8 cellular contexts compared by ENCODE assay signal in the genomic region with DNA sequence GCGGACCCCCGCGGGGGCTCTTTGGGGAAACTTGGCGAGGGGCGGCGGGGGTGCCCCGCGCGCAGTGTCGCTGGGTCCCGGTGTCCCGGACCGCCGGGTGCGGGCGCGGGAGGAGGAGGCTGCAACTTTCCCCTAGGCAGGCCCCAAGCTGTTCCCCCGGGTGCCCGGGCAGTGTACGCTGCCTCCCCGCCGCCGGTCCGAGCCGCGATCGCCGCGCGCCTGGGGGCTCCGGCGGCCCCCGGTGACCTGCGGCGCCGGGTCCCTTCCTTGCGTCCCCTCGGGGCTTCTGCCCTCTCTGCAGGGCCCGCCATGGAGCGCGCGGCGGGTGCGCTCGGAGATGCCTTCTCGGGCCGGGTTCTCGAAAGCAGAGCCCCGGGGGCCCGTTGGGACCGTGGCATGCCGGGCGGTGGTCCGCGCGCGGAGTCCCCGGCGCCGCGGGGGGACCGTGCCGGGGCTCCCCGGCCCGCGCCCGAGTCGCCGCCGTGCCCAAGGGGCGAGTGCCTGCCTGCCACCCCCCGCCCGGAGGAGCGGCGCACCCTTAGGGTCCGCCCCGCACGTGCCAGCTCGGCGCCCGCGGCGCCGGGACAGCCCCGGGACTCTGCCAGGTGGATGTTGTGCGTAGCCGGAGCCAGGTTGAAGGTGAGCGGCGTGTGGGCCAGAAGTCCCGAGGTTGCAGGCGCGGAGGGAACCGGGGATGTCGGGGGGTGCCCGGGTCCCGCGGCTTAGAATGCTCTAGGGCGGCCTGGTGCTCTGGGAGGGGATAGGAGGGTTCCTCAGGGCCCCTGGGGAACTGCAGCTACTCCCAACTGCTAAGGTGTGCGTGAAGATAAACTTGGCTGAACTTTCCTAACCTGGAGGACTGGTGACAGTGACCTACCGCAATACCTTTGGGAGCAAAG. TPM values are rescaled to one million over a fixed set of nuclear protein-coding genes. Genes with fewer than 3 reads are reported as not detected.
DNase-seq lines count a peak whose midpoint lies in the region; ATAC-seq and TF ChIP-seq lines count a peak whose summit lies in the region.

A gene with protein sequence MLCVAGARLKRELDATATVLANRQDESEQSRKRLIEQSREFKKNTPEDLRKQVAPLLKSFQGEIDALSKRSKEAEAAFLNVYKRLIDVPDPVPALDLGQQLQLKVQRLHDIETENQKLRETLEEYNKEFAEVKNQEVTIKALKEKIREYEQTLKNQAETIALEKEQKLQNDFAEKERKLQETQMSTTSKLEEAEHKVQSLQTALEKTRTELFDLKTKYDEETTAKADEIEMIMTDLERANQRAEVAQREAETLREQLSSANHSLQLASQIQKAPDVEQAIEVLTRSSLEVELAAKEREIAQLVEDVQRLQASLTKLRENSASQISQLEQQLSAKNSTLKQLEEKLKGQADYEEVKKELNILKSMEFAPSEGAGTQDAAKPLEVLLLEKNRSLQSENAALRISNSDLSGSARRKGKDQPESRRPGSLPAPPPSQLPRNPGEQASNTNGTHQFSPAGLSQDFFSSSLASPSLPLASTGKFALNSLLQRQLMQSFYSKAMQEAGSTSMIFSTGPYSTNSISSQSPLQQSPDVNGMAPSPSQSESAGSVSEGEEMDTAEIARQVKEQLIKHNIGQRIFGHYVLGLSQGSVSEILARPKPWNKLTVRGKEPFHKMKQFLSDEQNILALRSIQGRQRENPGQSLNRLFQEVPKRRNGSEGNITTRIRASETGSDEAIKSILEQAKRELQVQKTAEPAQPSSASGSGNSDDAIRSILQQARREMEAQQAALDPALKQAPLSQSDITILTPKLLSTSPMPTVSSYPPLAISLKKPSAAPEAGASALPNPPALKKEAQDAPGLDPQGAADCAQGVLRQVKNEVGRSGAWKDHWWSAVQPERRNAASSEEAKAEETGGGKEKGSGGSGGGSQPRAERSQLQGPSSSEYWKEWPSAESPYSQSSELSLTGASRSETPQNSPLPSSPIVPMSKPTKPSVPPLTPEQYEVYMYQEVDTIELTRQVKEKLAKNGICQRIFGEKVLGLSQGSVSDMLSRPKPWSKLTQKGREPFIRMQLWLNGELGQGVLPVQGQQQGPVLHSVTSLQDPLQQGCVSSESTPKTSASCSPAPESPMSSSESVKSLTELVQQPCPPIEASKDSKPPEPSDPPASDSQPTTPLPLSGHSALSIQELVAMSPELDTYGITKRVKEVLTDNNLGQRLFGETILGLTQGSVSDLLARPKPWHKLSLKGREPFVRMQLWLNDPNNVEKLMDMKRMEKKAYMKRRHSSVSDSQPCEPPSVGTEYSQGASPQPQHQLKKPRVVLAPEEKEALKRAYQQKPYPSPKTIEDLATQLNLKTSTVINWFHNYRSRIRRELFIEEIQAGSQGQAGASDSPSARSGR (N-terminal part only) (plus strand): TSS at position 596 of the 899 bp plus-strand sequence. CDS start 14 bp downstream, at position 610.

- H3K36me3 ChIP-seq in left lung: no peaks in the 10 kb centered on the region

- H3K27me3 ChIP-seq in left lung: no peaks in the 10 kb centered on the region

- no peaks in the 10 kb centered on the region for H3K9me3 ChIP-seq in left lung

- H3K4me3 ChIP-seq in AG10803 (ENCODE audit: low read length) (peak within 1 kb of the TSS; percentile 58), HFF-Myc (replicated peaks; ENCODE audit: low read depth, low read length) (peak within 1 kb of the TSS; percentile 61), left lung (peak within 1 kb of the TSS; percentile 65 to 84)

- TF ChIP-seq CTCF in AG10803 (conservative IDR thresholded peaks at IDR 0.05; ENCODE audit: low read length) (no peak), HFF-Myc (IDR thresholded peaks at IDR 0.05; ENCODE audit: low read depth, low read length, missing control alignments) (no peak), left lung (IDR thresholded peaks at IDR 0.05) (peak in 1 of 2 donors; percentile 24)

- peak; percentile 10 for ATAC-seq in left lung
- no peak for ATAC-seq in HG02884 (IDR thresholded peaks at IDR 0.05; ENCODE audit: unreplicated experiment)

- peaks cover 0 to 52% of the 10 kb centered on the region in 2 donors for H3K4me1 ChIP-seq in left lung

- peak within 1 kb of the TSS; percentile 79 to 95 for H3K27ac ChIP-seq in left lung

- intact Hi-C loops in left lung (cut with DNase I): no loop called here

- no peak for DNase-seq in AG10803 (ENCODE audit: low read depth)
- DNase-seq in HFF-Myc (ENCODE audit: extremely low read depth, low read depth): no peak
- peak; percentile 65 for DNase-seq in SW480 (ENCODE audit: low spot score)
- peak; percentile 5 for DNase-seq in central memory CD4-positive, alpha-beta T cell
- peak; percentile 43 to 90 for DNase-seq in left lung
- peak; percentile 10 to 11 for DNase-seq in stimulated activated CD4-positive, alpha-beta T cell treated with anti-CD3 and anti-CD28 coated beads, Interleukin-4, amount 100 ng/mL, for 48 hours (ENCODE audit: low read depth in 2 of 2)
- no peak for DNase-seq in medulla oblongata (ENCODE audit: extremely low spot score)

RNA-seq across cellular contexts. Expression of the gene that starts here (rescaled TPM):
- total RNA-seq in left lung: 100 to 1,000 TPM; 110 to 157 TPM

Comparison
In these comparisons a context has a peak if more than half of its experiments do, and no peak if none do; other contexts are left out.
1. DNase-seq: peak in SW480 (single experiment), central memory CD4-positive, alpha-beta T cell (single experiment), left lung (2 of 2) and stimulated activated CD4-positive, alpha-beta T cell treated with anti-CD3 and anti-CD28 coated beads, Interleukin-4, amount 100 ng/mL, for 48 hours (2 of 2); none in AG10803 (single experiment), HFF-Myc (single experiment) and medulla oblongata (single experiment).
2. Peak in every context shown above with its lines, with median percentiles within 50 percentile points of each other: H3K4me3 ChIP-seq.